8 cellular contexts compared by ENCODE assay signal in genomic region chr6:16741112-16742016, GRCh38. TPM values are rescaled to one million over a fixed set of nuclear protein-coding genes. Genes with fewer than 3 reads are reported as not detected.
DNase-seq lines count a peak whose midpoint lies in the region; ATAC-seq and TF ChIP-seq lines count a peak whose summit lies in the region.

No MANE protein-coding gene starts in this region.

- H3K9me3 ChIP-seq in adipocyte (ENCODE audit: control insufficient read depth, low read length), result no peaks in the 10 kb centered on the region

- peak; percentile 15 for DNase-seq in GM13976 (ENCODE audit: low spot score)
- DNase-seq in adipocyte (ENCODE audit: low read depth), result peak; percentile 84
- peak; percentile 96 for DNase-seq in myocyte (ENCODE audit: low read depth)
- DNase-seq in midbrain (lab: John Stamatoyannopoulos, UW), result no peak
- DNase-seq in iPS-NIHi7 (ENCODE audit: extremely low spot score), result no peak
- no peak for DNase-seq in D341Med (ENCODE audit: low spot score)
- no peak for DNase-seq in G401 (ENCODE audit: low spot score)

- peak overlapping the region; percentile 36 for H3K9ac ChIP-seq in adipocyte (ENCODE audit: low read length)

- H3K4me3 ChIP-seq in adipocyte (ENCODE audit: low read length), result peak overlapping the region; percentile 19

- H3K36me3 ChIP-seq in adipocyte (ENCODE audit: control insufficient read depth, insufficient read depth, low read length, severe bottlenecking), result no peaks in the 10 kb centered on the region

- H3K4me1 ChIP-seq in adipocyte (ENCODE audit: control insufficient read depth, insufficient read depth, low read length), result peaks cover 57% of the 10 kb centered on the region

- no peak for TF ChIP-seq CTCF in GM13976 (IDR thresholded peaks at IDR 0.05; ENCODE audit: borderline replicate concordance, control extremely low read depth, extremely low read depth, insufficient read depth, missing control alignments)

- in situ Hi-C loops in GM13976 (cut with MboI; ENCODE audit: low sequenced_read_pairs, unreplicated experiment) (no loop called here), G401 (cut with HindIII; ENCODE audit: low sequenced_read_pairs) (no loop called here)

- H3K27me3 ChIP-seq in adipocyte (replicated peaks; ENCODE audit: control insufficient read depth, insufficient read depth, low read length), result no peaks in the 10 kb centered on the region

- ATAC-seq in HG03175 (IDR thresholded peaks at IDR 0.05; ENCODE audit: unreplicated experiment), result peak; percentile 83

RNA-seq across cellular contexts. Expression of gene ATXN1, which starts 19.9 kb away (rescaled TPM):
- total RNA-seq in myocyte, result 60.0 and 83.3 TPM in 2 replicates
- 19.2 TPM for polyA plus RNA-seq in myocyte (2012)
- total RNA-seq in G401 (2014; rRNA removed; shearing (Covaris generic)), result under 0.01 TPM in 2 replicates

Comparison
In these comparisons a context has a peak if more than half of its experiments do, and no peak if none do; other contexts are left out.
1. DNase-seq: peak in GM13976 (single experiment), adipocyte (single experiment) and myocyte (single experiment); none in midbrain (single experiment), iPS-NIHi7 (single experiment), D341Med (single experiment) and G401 (single experiment).
2. RNA of gene ATXN1, which starts 19.9 kb away (total RNA-seq): 60.0 to 83.3 TPM in myocyte; under 0.01 TPM in G401; every median in the first group is over 10 times any median in the second.